22 cellular contexts compared by ENCODE assay signal in the genomic region with DNA sequence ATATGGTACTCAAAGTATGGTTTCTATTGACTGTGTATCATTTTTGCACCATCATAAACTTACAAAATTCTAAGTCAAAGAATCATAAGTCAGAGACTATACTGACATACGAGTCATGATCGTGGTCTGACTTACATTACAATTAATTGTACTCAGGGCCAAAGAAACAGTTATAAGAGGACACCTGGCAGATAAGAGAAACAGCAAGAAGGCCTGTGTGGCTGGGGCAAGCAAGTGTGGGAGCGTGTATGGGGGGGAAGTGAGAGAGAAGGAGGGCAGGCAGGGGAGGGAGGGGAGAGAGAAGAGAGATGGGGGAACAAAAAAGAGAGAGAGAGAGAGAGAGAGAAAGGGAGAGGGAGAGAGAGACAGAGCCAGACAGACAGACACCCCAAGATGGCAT.
A peak's percentile ranks its signal among the peaks of the same experiment; 100 is the strongest.
DNase-seq lines count a peak whose midpoint lies in the region; ATAC-seq, FAIRE-seq and TF ChIP-seq lines count a peak whose summit lies in the region.
"Had no signal": no experiment of that assay in that cellular context is flagged by ENCODE, and none has a peak within 500 bp of the region (broad histone marks: within the 10 kb centered on the region; RNA-seq: fewer than 3 reads in every experiment).

No MANE protein-coding gene starts in this region.

- H4K20me1 ChIP-seq in K562 (replicated peaks; ENCODE audit: control insufficient read depth, insufficient read depth, low read length): no peaks in the 10 kb centered on the region

- H3K4me2 ChIP-seq in K562 (ENCODE audit: insufficient read depth, low read length): no peak overlapping the region

- WGBS in K562 (ENCODE audit: insufficient coverage, low coverage, missing lambda C conversion rate): 37% methylated on average over 3 of the region's 3 CpGs

- H3K4me3 ChIP-seq in breast epithelium (no peak overlapping the region), K562 (no peak overlapping the region)
- H3K4me3 ChIP-seq: heart right ventricle, lower lobe of right lung had no signal

- H3K9ac ChIP-seq in K562 (ENCODE audit: insufficient read depth in 1 of 2, low read depth in 2 of 2, low read length in 2 of 2): peak overlapping the region in 1 of 2 experiments; percentile 13; a peak in 1 of 4 replicates

- H3K9me3 ChIP-seq in breast epithelium: no peaks in the 10 kb centered on the region
- H3K9me3 ChIP-seq in K562 (replicated peaks; ENCODE audit: control insufficient read depth, insufficient read depth, low read depth, low read length): no peaks in the 10 kb centered on the region
- H3K9me3 ChIP-seq: heart right ventricle, lower lobe of right lung had no signal

- H3K27ac ChIP-seq in breast epithelium (no peak overlapping the region), K562 (ENCODE audit: extremely low read depth, low read depth, low read length) (no peak overlapping the region)
- H3K27ac ChIP-seq: heart right ventricle, lower lobe of right lung, WERI-Rb-1 had no signal

- H3K27me3 ChIP-seq in breast epithelium (no peaks in the 10 kb centered on the region), K562 (ENCODE audit: control insufficient read depth in 2 of 2, insufficient read depth in 2 of 2, low read length in 2 of 2) (no peaks in the 10 kb centered on the region)
- H3K27me3 ChIP-seq: heart right ventricle had no signal

- peak; percentile 2 for DNase-seq in MCF 10A (ENCODE audit: unreplicated experiment)
- no peak for DNase-seq in breast epithelium (ENCODE audit: low spot score in 2 of 2)
- peak; percentile 43 for DNase-seq in NAMALWA (ENCODE audit: low spot score)
- no peak for DNase-seq in K562 (ENCODE audit: extremely low read depth in 1 of 4, low spot score in 3 of 4)
- no peak for DNase-seq in cerebellar nuclear complex (lab: John Stamatoyannopoulos, UW)
- no peak for DNase-seq in DMS 273 treated with DMSO at 0.1 percent for 48 hours (lab: John Stamatoyannopoulos, UW)
- DNase-seq in stimulated activated CD4-positive, alpha-beta T cell treated with anti-CD3 and anti-CD28 coated beads, Interleukin-2, amount 100 ng/mL, for 24 hours: no peak
- no peak for DNase-seq in CD14-positive monocyte (ENCODE audit: low spot score)
- DNase-seq: activated effector memory CD4-positive, alpha-beta T cell treated with Interleukin-2 at 50 U/mL for 16 hours; amygdala; CD8-positive, alpha-beta T cell; effector memory CD4-positive, alpha-beta T cell; H9; heart right ventricle; KG1; lower lobe of right lung; NCI-H1417 treated with DMSO at 0.1 percent for 48 hours; NCI-H2171 treated with DMSO at 0.1 percent for 48 hours; RPMI8226; stimulated activated CD4-positive, alpha-beta T cell treated with anti-CD3 and anti-CD28 coated beads, Interleukin-4, amount 100 ng/mL, for 24 hours; WERI-Rb-1 had no signal

- H3K27ac Mint-ChIP-seq in MCF 10A (ENCODE audit: low read depth, unreplicated experiment) (no peak overlapping the region), CD14-positive monocyte (no peak overlapping the region)
- H3K27ac Mint-ChIP-seq: CD8-positive, alpha-beta T cell had no signal

- intact Hi-C loops in MCF 10A (cut with micrococcal nuclease) (no loop called here), breast epithelium (cut with DNase I; ENCODE audit: low total_unique reads) (no loop called here), K562 (cut with micrococcal nuclease) (no loop called here), CD14-positive monocyte (cut with micrococcal nuclease) (no loop called here)

- no peak for TF ChIP-seq EP300 in K562 (IDR thresholded peaks at IDR 0.05; ENCODE audit: low read length)

- POLR2A ChIA-PET in MCF 10A (lab: Yijun Ruan, JAX) (no interaction called here), K562 (lab: Yijun Ruan, JAX) (no interaction called here)

- CTCF ChIA-PET in MCF 10A (lab: Yijun Ruan, JAX) (no interaction called here), K562 (lab: Yijun Ruan, JAX; ENCODE audit: low intra/inter-chr PET ratio) (no interaction called here)

- FAIRE-seq in K562 (lab: Jason Lieb, UNC): no peak
- FAIRE-seq: urothelium cell line had no signal

- no peaks in the 10 kb centered on the region for H3K36me3 ChIP-seq in breast epithelium
- no peaks in the 10 kb centered on the region for H3K36me3 ChIP-seq in K562 (ENCODE audit: control insufficient read depth, insufficient read depth, low read length)
- H3K36me3 ChIP-seq: heart right ventricle, lower lobe of right lung had no signal

- H3K9me3 Mint-ChIP-seq in MCF 10A (ENCODE audit: unreplicated experiment) (no peaks in the 10 kb centered on the region), CD14-positive monocyte (no peaks in the 10 kb centered on the region)
- H3K9me3 Mint-ChIP-seq: CD8-positive, alpha-beta T cell; H9 had no signal

- H3K4me3 Mint-ChIP-seq in MCF 10A (ENCODE audit: unreplicated experiment): no peak overlapping the region
- no peak overlapping the region for H3K4me3 Mint-ChIP-seq in CD14-positive monocyte
- H3K4me3 Mint-ChIP-seq: CD8-positive, alpha-beta T cell; H9 had no signal

- H3K79me2 ChIP-seq in K562 (ENCODE audit: control insufficient read depth, insufficient read depth, low read length): peaks cover 22% of the 10 kb centered on the region; the same call in 2 of the 3 replicates

- TF ChIP-seq CTCF in MCF 10A (IDR thresholded peaks at IDR 0.05; ENCODE audit: unreplicated experiment) (no peak), breast epithelium (IDR thresholded peaks at IDR 0.05) (no peak), K562 (IDR thresholded peaks at IDR 0.05 in 2 of 3, conservative IDR thresholded peaks at IDR 0.05 in 1 of 3; ENCODE audit: insufficient read depth in 2 of 3, low read depth in 1 of 3, low read length in 3 of 3) (no peak), CD14-positive monocyte (IDR thresholded peaks at IDR 0.05) (no peak)

- H3K36me3 Mint-ChIP-seq in MCF 10A (ENCODE audit: insufficient read depth, unreplicated experiment) (peaks cover 5% of the 10 kb centered on the region), CD14-positive monocyte (no peaks in the 10 kb centered on the region)

- no peaks in the 10 kb centered on the region for H3K4me1 ChIP-seq in breast epithelium
- peaks cover 0 to 6% of the 10 kb centered on the region in 2 experiments; a peak in 3 of 5 replicates for H3K4me1 ChIP-seq in K562 (replicated peaks in 1 of 2; ENCODE audit: control insufficient read depth in 2 of 2, insufficient read depth in 2 of 2, low read length in 2 of 2)
- H3K4me1 ChIP-seq: heart right ventricle had no signal

- TF ChIP-seq POLR2A in breast epithelium (IDR thresholded peaks at IDR 0.05): no peak
- TF ChIP-seq POLR2A in K562 (conservative IDR thresholded peaks at IDR 0.05): no peak

- peaks cover 3% of the 10 kb centered on the region for H3K9me1 ChIP-seq in K562 (ENCODE audit: control insufficient read depth, insufficient read depth, low read length)

- in situ Hi-C loops in K562 (cut with MboI): no loop called here

- peak; percentile 54 for ATAC-seq in K562
- ATAC-seq: CD8-positive, alpha-beta T cell; heart right ventricle; lower lobe of right lung had no signal

- no peak for TF ChIP-seq RAD21 in K562 (CRISPR knock-in tag; conservative IDR thresholded peaks at IDR 0.05 in 1 of 2, IDR thresholded peaks at IDR 0.05 in 1 of 2)

- H3K27me3 Mint-ChIP-seq in MCF 10A (ENCODE audit: insufficient read depth, unreplicated experiment) (no peaks in the 10 kb centered on the region), CD14-positive monocyte (ENCODE audit: low read depth in 3 of 3) (peaks cover 0 to 3% (median 2%) of the 10 kb centered on the region in 3 donors)

- H2AFZ ChIP-seq in K562 (ENCODE audit: low read depth, low read length): no peak overlapping the region

- BruUV-seq in MCF 10A (replicated peaks; lab: Mats Ljungman, UMichigan) (no TSS peak), K562 (replicated peaks; lab: Mats Ljungman, UMichigan) (no TSS peak)

- H3K4me1 Mint-ChIP-seq in MCF 10A (ENCODE audit: insufficient read depth, unreplicated experiment): peaks cover 20% of the 10 kb centered on the region
- peaks cover 3% of the 10 kb centered on the region for H3K4me1 Mint-ChIP-seq in CD14-positive monocyte

TF ChIP-seq in K562, 482 proteins besides CTCF, POLR2A, EP300 and RAD21 (continues in another document):
- 0 out of 4 replicates have a peak, but pooled peaks of 1 of the 2 experiments have one; percentile 15 for TF ChIP-seq HDAC1 (IDR thresholded peaks at IDR 0.05)
- TF ChIP-seq, protein P1, sequence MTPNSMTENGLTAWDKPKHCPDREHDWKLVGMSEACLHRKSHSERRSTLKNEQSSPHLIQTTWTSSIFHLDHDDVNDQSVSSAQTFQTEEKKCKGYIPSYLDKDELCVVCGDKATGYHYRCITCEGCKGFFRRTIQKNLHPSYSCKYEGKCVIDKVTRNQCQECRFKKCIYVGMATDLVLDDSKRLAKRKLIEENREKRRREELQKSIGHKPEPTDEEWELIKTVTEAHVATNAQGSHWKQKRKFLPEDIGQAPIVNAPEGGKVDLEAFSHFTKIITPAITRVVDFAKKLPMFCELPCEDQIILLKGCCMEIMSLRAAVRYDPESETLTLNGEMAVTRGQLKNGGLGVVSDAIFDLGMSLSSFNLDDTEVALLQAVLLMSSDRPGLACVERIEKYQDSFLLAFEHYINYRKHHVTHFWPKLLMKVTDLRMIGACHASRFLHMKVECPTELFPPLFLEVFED (CRISPR knock-in tag; conservative IDR thresholded peaks at IDR 0.05): 0 out of 2 replicates have a peak, but pooled peaks have one; percentile 13
- TF ChIP-seq, protein P2, sequence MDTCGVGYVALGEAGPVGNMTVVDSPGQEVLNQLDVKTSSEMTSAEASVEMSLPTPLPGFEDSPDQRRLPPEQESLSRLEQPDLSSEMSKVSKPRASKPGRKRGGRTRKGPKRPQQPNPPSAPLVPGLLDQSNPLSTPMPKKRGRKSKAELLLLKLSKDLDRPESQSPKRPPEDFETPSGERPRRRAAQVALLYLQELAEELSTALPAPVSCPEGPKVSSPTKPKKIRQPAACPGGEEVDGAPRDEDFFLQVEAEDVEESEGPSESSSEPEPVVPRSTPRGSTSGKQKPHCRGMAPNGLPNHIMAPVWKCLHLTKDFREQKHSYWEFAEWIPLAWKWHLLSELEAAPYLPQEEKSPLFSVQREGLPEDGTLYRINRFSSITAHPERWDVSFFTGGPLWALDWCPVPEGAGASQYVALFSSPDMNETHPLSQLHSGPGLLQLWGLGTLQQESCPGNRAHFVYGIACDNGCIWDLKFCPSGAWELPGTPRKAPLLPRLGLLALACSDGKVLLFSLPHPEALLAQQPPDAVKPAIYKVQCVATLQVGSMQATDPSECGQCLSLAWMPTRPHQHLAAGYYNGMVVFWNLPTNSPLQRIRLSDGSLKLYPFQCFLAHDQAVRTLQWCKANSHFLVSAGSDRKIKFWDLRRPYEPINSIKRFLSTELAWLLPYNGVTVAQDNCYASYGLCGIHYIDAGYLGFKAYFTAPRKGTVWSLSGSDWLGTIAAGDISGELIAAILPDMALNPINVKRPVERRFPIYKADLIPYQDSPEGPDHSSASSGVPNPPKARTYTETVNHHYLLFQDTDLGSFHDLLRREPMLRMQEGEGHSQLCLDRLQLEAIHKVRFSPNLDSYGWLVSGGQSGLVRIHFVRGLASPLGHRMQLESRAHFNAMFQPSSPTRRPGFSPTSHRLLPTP (IDR thresholded peaks at IDR 0.05; ENCODE audit: borderline replicate concordance, extremely low read depth, insufficient read length): no peak

Comparison
In these comparisons a context has a peak if more than half of its experiments do, and no peak if none do; other contexts are left out.
1. DNase-seq: peak in MCF 10A (single experiment) and NAMALWA (single experiment); none in breast epithelium (0 of 2), K562 (0 of 4), cerebellar nuclear complex (0 of 2), DMS 273 treated with DMSO at 0.1 percent for 48 hours (single experiment), stimulated activated CD4-positive, alpha-beta T cell treated with anti-CD3 and anti-CD28 coated beads, Interleukin-2, amount 100 ng/mL, for 24 hours (0 of 2) and CD14-positive monocyte (single experiment).